ENCODE assay signal across 8 cellular contexts in the genomic region with DNA sequence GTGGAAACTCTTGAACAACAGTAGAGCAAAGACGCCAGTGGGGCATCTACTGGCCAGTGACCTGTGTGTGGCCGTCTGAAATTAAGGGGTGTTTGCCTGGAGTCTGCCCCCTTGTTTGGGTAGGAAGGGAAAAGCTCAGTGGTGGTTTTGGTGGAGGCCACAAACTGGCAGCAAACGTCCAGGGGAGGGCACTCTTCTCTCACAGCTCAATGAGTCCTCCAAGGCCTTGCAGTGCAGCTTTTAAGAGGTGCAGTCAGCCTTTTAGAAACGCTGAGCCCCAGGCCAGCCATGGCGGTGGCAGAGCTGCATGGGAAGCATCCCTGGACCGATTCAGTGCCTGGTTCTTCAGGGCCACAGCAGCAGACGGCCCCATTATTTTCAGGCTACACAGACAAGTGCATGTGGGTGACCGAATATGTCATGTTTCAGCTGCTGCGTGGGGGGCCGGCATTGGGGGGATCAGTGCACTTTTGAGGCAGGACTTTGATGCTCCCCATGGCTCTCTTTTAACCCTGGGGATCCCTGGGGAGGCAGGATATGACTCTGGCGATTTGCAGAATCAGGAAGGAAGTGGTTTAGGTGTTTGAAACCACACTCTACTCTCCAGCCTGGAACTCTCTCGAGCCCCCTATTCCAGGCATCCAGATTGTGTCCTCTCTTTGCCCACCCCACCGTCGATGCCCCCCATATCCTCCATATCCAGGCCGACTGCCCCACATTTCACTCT.
DNase-seq lines count a peak whose midpoint lies in the region; ATAC-seq, FAIRE-seq and TF ChIP-seq lines count a peak whose summit lies in the region.

No MANE protein-coding gene starts in this region.

- peak; percentile 23 for DNase-seq in GM04504 (ENCODE audit: low read depth)
- DNase-seq in NCI-H1092 (lab: John Stamatoyannopoulos, UW), result peak; percentile 49
- peak; percentile 21 for DNase-seq in activated CD8-positive, alpha-beta T cell treated with anti-CD3 and anti-CD28 coated beads for 36 hours
- peak; percentile 78 for DNase-seq in hepatocyte (ENCODE audit: low spot score)
- no peak for DNase-seq in spleen
- DNase-seq in GM12891 (ENCODE audit: insufficient read length, low spot score), result no peak
- no peak for DNase-seq in CD4-positive, alpha-beta memory T cell

- no peaks in the 10 kb centered on the region for H3K27me3 ChIP-seq in hepatocyte
- H3K27me3 ChIP-seq in spleen (replicated peaks in 1 of 7), result peaks cover 0 to 35% (median 0%) of the 10 kb centered on the region in 7 donors
- no peaks in the 10 kb centered on the region for H3K27me3 ChIP-seq in CD4-positive, alpha-beta memory T cell (ENCODE audit: insufficient read depth, low read length)

- CTCF ChIA-PET in activated CD8-positive, alpha-beta T cell treated with anti-CD3 and anti-CD28 coated beads for 36 hours (lab: Charles Lee), result interaction anchor here (0.7 kb wide), 1 partner anchor 12 kb away, joined by 3 read pairs; no protein-coding TSS in a partner anchor
- CTCF ChIA-PET in CD4-positive, alpha-beta memory T cell (lab: Charles Lee; ENCODE audit: partially characterized antibody), result no interaction called here

- H4K20me1 ChIP-seq in hepatocyte (ENCODE audit: insufficient read depth, poor library complexity, severe bottlenecking), result no peaks in the 10 kb centered on the region

- no peaks in the 10 kb centered on the region for H3K9me3 Mint-ChIP-seq in activated CD8-positive, alpha-beta T cell treated with anti-CD3 and anti-CD28 coated beads for 36 hours
- H3K9me3 Mint-ChIP-seq in CD4-positive, alpha-beta memory T cell, result peaks cover 0 to 7% (median 0%) of the 10 kb centered on the region in 8 donors

- H2AFZ ChIP-seq in hepatocyte, result no peak overlapping the region

- peaks cover 7% of the 10 kb centered on the region for H3K4me1 Mint-ChIP-seq in activated CD8-positive, alpha-beta T cell treated with anti-CD3 and anti-CD28 coated beads for 36 hours (ENCODE audit: low read depth)
- peaks cover 0 to 4% (median 0%) of the 10 kb centered on the region in 4 donors for H3K4me1 Mint-ChIP-seq in CD4-positive, alpha-beta memory T cell

- no peak overlapping the region for H3K27ac Mint-ChIP-seq in activated CD8-positive, alpha-beta T cell treated with anti-CD3 and anti-CD28 coated beads for 36 hours
- H3K27ac Mint-ChIP-seq in CD4-positive, alpha-beta memory T cell, result no peak overlapping the region

- no peaks in the 10 kb centered on the region for H3K36me3 Mint-ChIP-seq in activated CD8-positive, alpha-beta T cell treated with anti-CD3 and anti-CD28 coated beads for 36 hours (ENCODE audit: low read depth)
- no peaks in the 10 kb centered on the region for H3K36me3 Mint-ChIP-seq in CD4-positive, alpha-beta memory T cell

- FAIRE-seq in GM12891 (lab: Jason Lieb, UNC), result no peak

- no peaks in the 10 kb centered on the region for H3K9me3 ChIP-seq in hepatocyte (ENCODE audit: low read depth)
- H3K9me3 ChIP-seq in spleen, result no peaks in the 10 kb centered on the region
- no peaks in the 10 kb centered on the region for H3K9me3 ChIP-seq in CD4-positive, alpha-beta memory T cell (ENCODE audit: control insufficient read depth in 1 of 2, low read length in 2 of 2)

- intact Hi-C loops in activated CD8-positive, alpha-beta T cell treated with anti-CD3 and anti-CD28 coated beads for 36 hours (cut with micrococcal nuclease), result no loop called here
- intact Hi-C loops in spleen (cut with DNase I; ENCODE audit: low total_unique reads), result no loop called here
- intact Hi-C loops in CD4-positive, alpha-beta memory T cell (cut with micrococcal nuclease), result no loop called here

- H3K36me3 ChIP-seq in hepatocyte (replicated peaks; ENCODE audit: insufficient read depth, low read depth) (no peaks in the 10 kb centered on the region), spleen (no peaks in the 10 kb centered on the region)
- no peaks in the 10 kb centered on the region for H3K36me3 ChIP-seq in CD4-positive, alpha-beta memory T cell (ENCODE audit: insufficient read depth, low read length)

- H3K4me1 ChIP-seq in hepatocyte (ENCODE audit: insufficient read depth) (no peaks in the 10 kb centered on the region), spleen (peaks cover 0 to 19% (median 9%) of the 10 kb centered on the region in 6 donors)
- H3K4me1 ChIP-seq in CD4-positive, alpha-beta memory T cell (ENCODE audit: insufficient read depth, low read length), result no peaks in the 10 kb centered on the region

- no peak overlapping the region for H3K4me3 ChIP-seq in hepatocyte
- H3K4me3 ChIP-seq in spleen, result no peak overlapping the region
- no peak overlapping the region for H3K4me3 ChIP-seq in CD4-positive, alpha-beta memory T cell (ENCODE audit: low read length in 2 of 2)

- no peak overlapping the region for H3K4me3 Mint-ChIP-seq in activated CD8-positive, alpha-beta T cell treated with anti-CD3 and anti-CD28 coated beads for 36 hours
- no peak overlapping the region for H3K4me3 Mint-ChIP-seq in CD4-positive, alpha-beta memory T cell

- 54% methylated on average over 15 of the region's 15 CpGs for WGBS in hepatocyte (ENCODE audit: low lambda C conversion rate, missing lambda C conversion rate)
- 27 to 48% (median 33%) methylated on average over 11 to 15 of the region's 15 CpGs for WGBS in spleen, 5 donors

- POLR2A ChIA-PET in activated CD8-positive, alpha-beta T cell treated with anti-CD3 and anti-CD28 coated beads for 36 hours (lab: Charles Lee), result no interaction called here
- POLR2A ChIA-PET in CD4-positive, alpha-beta memory T cell (lab: Charles Lee; ENCODE audit: partially characterized antibody), result no interaction called here

- ATAC-seq in activated CD8-positive, alpha-beta T cell treated with anti-CD3 and anti-CD28 coated beads for 36 hours, result no peak
- no peak for ATAC-seq in HG03280 (IDR thresholded peaks at IDR 0.05; ENCODE audit: unreplicated experiment)

- no peaks in the 10 kb centered on the region for H3K9me2 ChIP-seq in hepatocyte (replicated peaks; ENCODE audit: insufficient read depth)

- peaks cover 10% of the 10 kb centered on the region for H3K27me3 Mint-ChIP-seq in activated CD8-positive, alpha-beta T cell treated with anti-CD3 and anti-CD28 coated beads for 36 hours
- H3K27me3 Mint-ChIP-seq in CD4-positive, alpha-beta memory T cell, result peaks cover 0 to 7% of the 10 kb centered on the region in 2 donors

- TF ChIP-seq CTCF in activated CD8-positive, alpha-beta T cell treated with anti-CD3 and anti-CD28 coated beads for 36 hours (IDR thresholded peaks at IDR 0.05), result no peak
- peak; percentile 70 for TF ChIP-seq CTCF in hepatocyte (IDR thresholded peaks at IDR 0.05; ENCODE audit: poor library complexity)
- peak in 7 of 11 experiments; percentile 11 to 42 (median 35) for TF ChIP-seq CTCF in spleen (IDR thresholded peaks at IDR 0.05 in 8 of 11, conservative IDR thresholded peaks at IDR 0.05 in 3 of 11)

- TF ChIP-seq POLR2A in spleen (IDR thresholded peaks at IDR 0.05) (no peak), GM12891 (IDR thresholded peaks at IDR 0.05; ENCODE audit: low read depth, low read length) (no peak)

- no peak overlapping the region for H3K4me2 ChIP-seq in hepatocyte

- no peaks in the 10 kb centered on the region for H3K79me2 ChIP-seq in hepatocyte

- H3K27ac ChIP-seq in hepatocyte (no peak overlapping the region), spleen (peak overlapping the region in 4 of 8 donors; percentile 13 to 63 (median 48))
- no peak overlapping the region for H3K27ac ChIP-seq in CD4-positive, alpha-beta memory T cell (ENCODE audit: low read depth, low read length)

TF ChIP-seq in GM12891, 5 proteins besides CTCF, POLR2A, EP300 and RAD21:
- TF ChIP-seq POU2F2 (IDR thresholded peaks at IDR 0.05; ENCODE audit: low read depth, low read length) (no peak), POLR2AphosphoS5 (IDR thresholded peaks at IDR 0.05; ENCODE audit: low read depth, low read length) (no peak), SPI1 (IDR thresholded peaks at IDR 0.05; ENCODE audit: low read depth, low read length) (no peak), PAX5 (IDR thresholded peaks at IDR 0.05; ENCODE audit: insufficient read depth, low read length, severe bottlenecking) (no peak), TAF1 (IDR thresholded peaks at IDR 0.05; ENCODE audit: low read depth, low read length) (no peak)

Comparison
In these comparisons a context has a peak if more than half of its experiments do, and no peak if none do; other contexts are left out.
1. DNase-seq: peak in GM04504 (single experiment), NCI-H1092 (single experiment), activated CD8-positive, alpha-beta T cell treated with anti-CD3 and anti-CD28 coated beads for 36 hours (single experiment) and hepatocyte (single experiment); none in spleen (single experiment), GM12891 (single experiment) and CD4-positive, alpha-beta memory T cell (0 of 5).